11 cellular contexts compared by ENCODE assay signal in the genomic region with DNA sequence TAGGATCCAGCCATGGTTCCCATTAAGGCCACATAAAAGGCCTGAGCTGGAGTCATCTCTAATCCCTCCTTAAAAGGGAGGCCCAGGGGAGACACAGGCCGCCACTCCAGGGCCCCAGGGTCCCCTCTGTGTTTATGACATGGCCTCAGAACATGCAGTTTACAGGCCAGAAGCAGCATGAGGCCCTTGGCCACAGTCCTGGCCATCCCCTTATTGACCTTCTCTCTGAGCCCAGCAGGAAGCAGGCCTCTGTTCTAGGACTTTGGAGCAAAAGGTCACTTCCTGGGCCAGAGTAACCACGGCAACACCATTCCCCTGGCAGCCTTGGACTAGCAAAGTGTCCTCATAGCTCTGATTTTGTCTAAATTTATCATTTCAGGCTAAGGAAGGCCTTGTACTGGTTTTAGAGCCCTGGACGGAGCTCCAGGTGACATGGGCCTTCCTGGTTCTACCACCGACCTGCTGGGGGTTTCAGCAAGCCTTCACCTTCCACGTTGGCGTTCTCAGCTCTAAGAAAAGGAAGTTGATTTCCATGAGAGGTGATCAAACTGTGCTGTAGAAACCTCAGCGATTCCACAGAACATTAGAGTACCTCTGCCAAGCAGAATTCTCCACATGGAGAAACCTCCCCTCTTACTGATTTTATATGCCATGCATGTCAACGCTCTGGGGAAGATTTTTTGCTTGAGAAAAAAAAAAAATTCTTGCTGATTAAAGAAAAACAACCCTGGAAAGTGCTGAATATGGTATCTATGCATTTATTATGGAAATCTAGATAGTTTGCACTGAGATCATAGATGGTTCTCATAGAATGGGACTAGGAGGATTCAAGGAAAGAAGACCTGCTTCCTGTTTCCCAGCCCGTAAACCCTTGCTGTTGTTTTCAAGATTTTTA. TPM values are rescaled to one million over a fixed set of nuclear protein-coding genes. Genes with fewer than 3 reads are reported as not detected.
DNase-seq lines count a peak whose midpoint lies in the region; ATAC-seq, FAIRE-seq and TF ChIP-seq lines count a peak whose summit lies in the region.
"Had no signal": no experiment of that assay in that cellular context is flagged by ENCODE, and none has a peak within 500 bp of the region (broad histone marks: within the 10 kb centered on the region; RNA-seq: fewer than 3 reads in every experiment).

No MANE protein-coding gene starts in this region.

- FAIRE-seq in D721Med (lab: Jason Lieb, UNC): no peak
- FAIRE-seq: G401.6 had no signal

- peak in 1 of 2 donors; percentile 49 for TF ChIP-seq POLR2A in adrenal gland (IDR thresholded peaks at IDR 0.05)

- no peaks in the 10 kb centered on the region for H3K27me3 ChIP-seq in adrenal gland

- DNase-seq in EL (peak; percentile 40), adrenal gland (peak; percentile 73 to 96 (median 90)), left ventricle myocardium superior (peak; percentile 84), pulmonary artery endothelial cell (ENCODE audit: low read depth, low spot score) (peak; percentile 79), D721Med (ENCODE audit: insufficient read length, low spot score) (no peak), NCI-H2171 (lab: John Stamatoyannopoulos, UW) (no peak)
- DNase-seq: NCI-H1417 treated with DMSO at 0.1 percent for 48 hours, T-helper 9 cell had no signal

- H3K4me1 ChIP-seq in adrenal gland (replicated peaks in 1 of 2): peaks cover 40 to 90% of the 10 kb centered on the region in 2 donors

- WGBS in adrenal gland, 4 donors: 21 to 36% (median 26%) methylated on average over 8 to 9 of the region's 9 CpGs

- intact Hi-C loops in adrenal gland (cut with DNase I) (loop anchor here in 1 of 2 donors (2.0 kb wide), 1 partner anchor 20 kb away; no protein-coding TSS in a partner anchor), left ventricle myocardium superior (cut with micrococcal nuclease) (no loop called here)

- H3K36me3 ChIP-seq in adrenal gland (replicated peaks in 1 of 2): no peaks in the 10 kb centered on the region

- TF ChIP-seq CTCF in adrenal gland (IDR thresholded peaks at IDR 0.05) (no peak), D721Med (IDR thresholded peaks at IDR 0.05; ENCODE audit: insufficient read depth, missing control alignments) (no peak)

- ATAC-seq in left ventricle myocardium superior (peak; percentile 77), HG03196 (IDR thresholded peaks at IDR 0.05; ENCODE audit: unreplicated experiment) (no peak), HG03108 (IDR thresholded peaks at IDR 0.05; ENCODE audit: unreplicated experiment) (no peak)

- no peak overlapping the region for H3K4me3 ChIP-seq in adrenal gland

- peak overlapping the region; percentile 32 to 87 (median 83) for H3K27ac ChIP-seq in adrenal gland

- no peaks in the 10 kb centered on the region for H3K9me3 ChIP-seq in adrenal gland (replicated peaks in 1 of 3)

RNA-seq across cellular contexts. Expression of a gene that starts 53.7 kb away (rescaled TPM):
- total RNA-seq in adrenal gland (10 to 100 TPM; 33.0 to 50.1 (median 42.9) TPM), left ventricle myocardium superior (20.2 TPM), pulmonary artery endothelial cell (22.2 and 25.1 TPM in 2 replicates)
- polyA plus RNA-seq in adrenal gland: 10 to 100 TPM; 23.7 to 44.2 (median 29.2) TPM

Comparison
In these comparisons a context has a peak if more than half of its experiments do, and no peak if none do; other contexts are left out.
1. DNase-seq: peak in EL (single experiment), adrenal gland (7 of 7), left ventricle myocardium superior (single experiment) and pulmonary artery endothelial cell (single experiment); none in D721Med (single experiment) and NCI-H2171 (single experiment).